ENCODE assay signal across 9 cellular contexts in genomic region chr7:2553831-2554581, GRCh38. TPM values are rescaled to one million over a fixed set of nuclear protein-coding genes. Genes with fewer than 3 reads are reported as not detected.
DNase-seq lines count a peak whose midpoint lies in the region; ATAC-seq, FAIRE-seq and TF ChIP-seq lines count a peak whose summit lies in the region.
"Had no signal": no experiment of that assay in that cellular context is flagged by ENCODE, and none has a peak within 500 bp of the region (broad histone marks: within the 10 kb centered on the region; RNA-seq: fewer than 3 reads in every experiment).

No MANE protein-coding gene starts in this region.

- no peak for DNase-seq in activated T-cell treated with anti-CD3 and anti-CD28 coated beads, Interleukin-2, amount 50 U/mL, for 24 hours
- no peak for DNase-seq in activated T-cell treated with anti-CD3 and anti-CD28 coated beads, Interleukin-2, amount 50 U/mL, for 1 hour
- no peak for DNase-seq in activated T-helper 2 cell treated with anti-CD3 and anti-CD28 coated beads, Interferon-gamma antibody, Interleukin-2, Interleukin-4, amounts not matched to agents 10 μg/mL and 5 μg/mL and 100 μg/mL, durations not matched to agents 14 hours and 24 hours and 36 hours (ENCODE audit: low spot score)
- DNase-seq in keratinocyte (ENCODE audit: low read depth, low spot score), result no peak
- no peak for DNase-seq in OCI-M1 (lab: John Stamatoyannopoulos, UW)
- no peak for DNase-seq in GM12891 (ENCODE audit: insufficient read length, low spot score)

- no peak for TF ChIP-seq POLR2A in GM12891 (IDR thresholded peaks at IDR 0.05; ENCODE audit: low read depth, low read length)

- peaks cover 45% of the 10 kb centered on the region for H3K36me3 Mint-ChIP-seq in activated T-cell treated with anti-CD3 and anti-CD28 coated beads, Interleukin-2, amount 50 U/mL, for 24 hours (ENCODE audit: low read depth)
- H3K36me3 Mint-ChIP-seq in activated T-helper 2 cell treated with anti-CD3 and anti-CD28 coated beads, Interferon-gamma antibody, Interleukin-2, Interleukin-4, amounts not matched to agents 10 μg/mL and 5 μg/mL and 100 μg/mL, durations not matched to agents 14 hours and 24 hours and 36 hours (ENCODE audit: low read depth), result peaks cover 34% of the 10 kb centered on the region

- H3K9ac ChIP-seq in keratinocyte (ENCODE audit: control insufficient read depth, extremely low read depth, insufficient read depth, low read length), result peak overlapping the region; percentile 92

- 92% methylated on average over 16 of the region's 16 CpGs for WGBS in thymus

- intact Hi-C loops in activated T-helper 2 cell treated with anti-CD3 and anti-CD28 coated beads, Interferon-gamma antibody, Interleukin-2, Interleukin-4, amounts not matched to agents 10 μg/mL and 5 μg/mL and 100 μg/mL, durations not matched to agents 14 hours and 24 hours and 36 hours (cut with micrococcal nuclease), result loop anchor here (2.0 kb wide), 3 partner anchors 23 to 77 kb away; partner anchors contain the start of gene GRIFIN

- peak overlapping the region; percentile 94 for H3K4me2 ChIP-seq in keratinocyte (ENCODE audit: control insufficient read depth, extremely low read depth, insufficient read depth, low read depth, low read length)

- no peak for ATAC-seq in GM18907 (IDR thresholded peaks at IDR 0.05; ENCODE audit: unreplicated experiment)

- no peak for TF ChIP-seq CTCF in keratinocyte (optimal IDR thresholded peaks at IDR 0.05 in 1 of 3, IDR thresholded peaks at IDR 0.05 in 1 of 3, conservative IDR thresholded peaks at IDR 0.05 in 1 of 3; ENCODE audit: extremely low read depth in 1 of 3, insufficient read depth in 2 of 3, low read length in 3 of 3)

- H4K20me1 ChIP-seq in keratinocyte (ENCODE audit: control insufficient read depth, extremely low read depth, insufficient read depth, low read length), result no peaks in the 10 kb centered on the region

- H3K4me3 ChIP-seq in keratinocyte (ENCODE audit: control insufficient read depth in 2 of 3, extremely low read depth in 1 of 3, insufficient read depth in 2 of 3, low read depth in 1 of 3, low read length in 3 of 3) (peak overlapping the region; percentile 59 to 69 (median 65)), thymus (ENCODE audit: low read length) (peak overlapping the region; percentile 86)

- no peaks in the 10 kb centered on the region for H3K27me3 ChIP-seq in keratinocyte (ENCODE audit: control insufficient read depth, extremely low read depth, insufficient read depth, low read length)
- H3K27me3 ChIP-seq in thymus (ENCODE audit: control insufficient read depth, insufficient read depth), result peaks cover 4% of the 10 kb centered on the region

- H3K79me2 ChIP-seq in keratinocyte (ENCODE audit: control insufficient read depth, insufficient read depth, low read length), result peaks cover 15% of the 10 kb centered on the region

- H3K4me1 Mint-ChIP-seq in activated T-cell treated with anti-CD3 and anti-CD28 coated beads, Interleukin-2, amount 50 U/mL, for 24 hours (ENCODE audit: low read depth), result peaks cover 40% of the 10 kb centered on the region
- peaks cover 24% of the 10 kb centered on the region for H3K4me1 Mint-ChIP-seq in activated T-helper 2 cell treated with anti-CD3 and anti-CD28 coated beads, Interferon-gamma antibody, Interleukin-2, Interleukin-4, amounts not matched to agents 10 μg/mL and 5 μg/mL and 100 μg/mL, durations not matched to agents 14 hours and 24 hours and 36 hours (ENCODE audit: low read depth)

- H2AFZ ChIP-seq in keratinocyte (ENCODE audit: control insufficient read depth, low read length), result peak overlapping the region; percentile 13

- H3K36me3 ChIP-seq in keratinocyte (ENCODE audit: control insufficient read depth in 2 of 2, extremely low read depth in 1 of 2, insufficient read depth in 2 of 2, low read length in 2 of 2), result peaks cover 3% of the 10 kb centered on the region in 2 experiments
- H3K36me3 ChIP-seq in thymus (ENCODE audit: control insufficient read depth, insufficient read depth), result peaks cover 11% of the 10 kb centered on the region

- H3K9me3 ChIP-seq in keratinocyte (ENCODE audit: control insufficient read depth, low read depth, low read length), result no peaks in the 10 kb centered on the region
- no peaks in the 10 kb centered on the region for H3K9me3 ChIP-seq in thymus (ENCODE audit: control insufficient read depth)

- peak overlapping the region; percentile 91 for H3K27ac Mint-ChIP-seq in activated T-cell treated with anti-CD3 and anti-CD28 coated beads, Interleukin-2, amount 50 U/mL, for 24 hours
- H3K27ac Mint-ChIP-seq in activated T-helper 2 cell treated with anti-CD3 and anti-CD28 coated beads, Interferon-gamma antibody, Interleukin-2, Interleukin-4, amounts not matched to agents 10 μg/mL and 5 μg/mL and 100 μg/mL, durations not matched to agents 14 hours and 24 hours and 36 hours, result peak overlapping the region; percentile 84

- H3K9me3 Mint-ChIP-seq in activated T-cell treated with anti-CD3 and anti-CD28 coated beads, Interleukin-2, amount 50 U/mL, for 24 hours, result no peaks in the 10 kb centered on the region
- no peaks in the 10 kb centered on the region for H3K9me3 Mint-ChIP-seq in activated T-helper 2 cell treated with anti-CD3 and anti-CD28 coated beads, Interferon-gamma antibody, Interleukin-2, Interleukin-4, amounts not matched to agents 10 μg/mL and 5 μg/mL and 100 μg/mL, durations not matched to agents 14 hours and 24 hours and 36 hours

- FAIRE-seq in keratinocyte (lab: Jason Lieb, UNC) (peak; percentile 39), GM12891 (lab: Jason Lieb, UNC) (no peak)
- FAIRE-seq: TTC549 had no signal

- peak overlapping the region; percentile 92 for H3K4me3 Mint-ChIP-seq in activated T-cell treated with anti-CD3 and anti-CD28 coated beads, Interleukin-2, amount 50 U/mL, for 24 hours
- H3K4me3 Mint-ChIP-seq in activated T-helper 2 cell treated with anti-CD3 and anti-CD28 coated beads, Interferon-gamma antibody, Interleukin-2, Interleukin-4, amounts not matched to agents 10 μg/mL and 5 μg/mL and 100 μg/mL, durations not matched to agents 14 hours and 24 hours and 36 hours (ENCODE audit: low read depth), result peak overlapping the region; percentile 89

- H3K4me1 ChIP-seq in keratinocyte (ENCODE audit: control insufficient read depth, extremely low read depth, insufficient read depth, low read length) (peaks cover 18% of the 10 kb centered on the region), thymus (ENCODE audit: control insufficient read depth, insufficient read depth, low read length) (peaks cover 13% of the 10 kb centered on the region)

- no peaks in the 10 kb centered on the region for H3K9me1 ChIP-seq in keratinocyte (ENCODE audit: control insufficient read depth, extremely low read depth, insufficient read depth, low read length)

- H3K27ac ChIP-seq in keratinocyte (ENCODE audit: control insufficient read depth, insufficient read depth, low read length), result peak overlapping the region; percentile 49
- H3K27ac ChIP-seq in thymus (ENCODE audit: low read depth), result no peak overlapping the region

- no peaks in the 10 kb centered on the region for H3K27me3 Mint-ChIP-seq in activated T-cell treated with anti-CD3 and anti-CD28 coated beads, Interleukin-2, amount 50 U/mL, for 24 hours
- H3K27me3 Mint-ChIP-seq in activated T-helper 2 cell treated with anti-CD3 and anti-CD28 coated beads, Interferon-gamma antibody, Interleukin-2, Interleukin-4, amounts not matched to agents 10 μg/mL and 5 μg/mL and 100 μg/mL, durations not matched to agents 14 hours and 24 hours and 36 hours (ENCODE audit: low read depth), result no peaks in the 10 kb centered on the region

- dilution Hi-C loops in keratinocyte (cut with MboI; ENCODE audit: extremely low pct_ligation_motif_present, low sequenced_read_pairs), result no loop called here

RNA-seq across cellular contexts. Expression of gene BRAT1, which starts 1.3 kb away (rescaled TPM):
- total RNA-seq in activated T-helper 2 cell treated with anti-CD3 and anti-CD28 coated beads, Interferon-gamma antibody, Interleukin-2, Interleukin-4, amounts not matched to agents 10 μg/mL and 5 μg/mL and 100 μg/mL, durations not matched to agents 14 hours and 24 hours and 36 hours, result 39.9 and 41.9 TPM in 2 replicates
- polyA plus RNA-seq in keratinocyte (6.4 to 12.6 TPM (median 10.0 TPM) in 3 replicates), thymus (40.8 TPM)
- 2.5 TPM for polyA plus RNA-seq in keratinocyte (2011; ENCODE audit: low read depth)
- polyA plus RNA-seq in keratinocyte (2011; cell fraction: cytosol; rRNA removed), result 4.4 and 12.9 TPM in 2 replicates
- polyA plus RNA-seq in keratinocyte (2011; cell fraction: nucleus; rRNA removed), result 22.6 and 32.9 TPM in 2 replicates
- 9.7 and 18.5 TPM in 2 replicates for polyA plus RNA-seq in keratinocyte (2012; ENCODE audit: low replicate concordance)
- 5.1 to 12.8 TPM (median 8.4 TPM) in 3 replicates for polyA minus RNA-seq in keratinocyte
- 29.2 TPM for polyA minus RNA-seq in keratinocyte (2011; cell fraction: cytosol; rRNA and poly(A)+ RNA removed)
- polyA minus RNA-seq in keratinocyte (2011; cell fraction: nucleus; rRNA and poly(A)+ RNA removed), result 18.2 and 19.3 TPM in 2 replicates
- 13.5 TPM for polyA plus RNA-seq in GM12891 (2012; ENCODE audit: low read depth, missing spikeins)

RNA-seq across cellular contexts. Expression of gene IQCE, which starts 4.8 kb away (rescaled TPM):
- 9.4 and 12.3 TPM in 2 replicates for total RNA-seq in activated T-helper 2 cell treated with anti-CD3 and anti-CD28 coated beads, Interferon-gamma antibody, Interleukin-2, Interleukin-4, amounts not matched to agents 10 μg/mL and 5 μg/mL and 100 μg/mL, durations not matched to agents 14 hours and 24 hours and 36 hours
- polyA plus RNA-seq in keratinocyte, result 4.7 to 9.1 TPM (median 5.2 TPM) in 3 replicates
- 6.6 TPM for polyA plus RNA-seq in keratinocyte (2011; ENCODE audit: low read depth)
- 6.5 and 10.3 TPM in 2 replicates for polyA plus RNA-seq in keratinocyte (2011; cell fraction: cytosol; rRNA removed)
- polyA plus RNA-seq in keratinocyte (2011; cell fraction: nucleus; rRNA removed), result 15.0 and 18.3 TPM in 2 replicates
- polyA plus RNA-seq in keratinocyte (2012; ENCODE audit: low replicate concordance), result 2.2 and 10.8 TPM in 2 replicates
- 8.2 to 16.2 TPM (median 8.6 TPM) in 3 replicates for polyA minus RNA-seq in keratinocyte
- 6.9 TPM for polyA minus RNA-seq in keratinocyte (2011; cell fraction: cytosol; rRNA and poly(A)+ RNA removed)
- polyA minus RNA-seq in keratinocyte (2011; cell fraction: nucleus; rRNA and poly(A)+ RNA removed), result 6.0 and 9.8 TPM in 2 replicates
- 3.8 TPM for polyA plus RNA-seq in thymus
- 2.6 TPM for polyA plus RNA-seq in GM12891 (2012; ENCODE audit: low read depth, missing spikeins)

RNA-seq across cellular contexts. Expression of gene LFNG, which starts 34.4 kb away (rescaled TPM):
- 41.0 and 45.6 TPM in 2 replicates for total RNA-seq in activated T-helper 2 cell treated with anti-CD3 and anti-CD28 coated beads, Interferon-gamma antibody, Interleukin-2, Interleukin-4, amounts not matched to agents 10 μg/mL and 5 μg/mL and 100 μg/mL, durations not matched to agents 14 hours and 24 hours and 36 hours
- 17.7 to 21.1 TPM (median 20.8 TPM) in 3 replicates for polyA plus RNA-seq in keratinocyte
- polyA plus RNA-seq in keratinocyte (2011; ENCODE audit: low read depth), result 2.1 TPM
- 7.5 and 18.4 TPM in 2 replicates for polyA plus RNA-seq in keratinocyte (2011; cell fraction: cytosol; rRNA removed)
- polyA plus RNA-seq in keratinocyte (2011; cell fraction: nucleus; rRNA removed), result 24.0 and 32.4 TPM in 2 replicates
- 9.3 and 26.0 TPM in 2 replicates for polyA plus RNA-seq in keratinocyte (2012; ENCODE audit: low replicate concordance)
- polyA minus RNA-seq in keratinocyte, result 13.9 to 24.5 TPM (median 14.2 TPM) in 3 replicates
- 40.9 TPM for polyA minus RNA-seq in keratinocyte (2011; cell fraction: cytosol; rRNA and poly(A)+ RNA removed)
- polyA minus RNA-seq in keratinocyte (2011; cell fraction: nucleus; rRNA and poly(A)+ RNA removed), result 27.8 and 29.3 TPM in 2 replicates
- polyA plus RNA-seq in thymus, result 13.6 TPM
- polyA plus RNA-seq in GM12891 (2012; ENCODE audit: low read depth, missing spikeins), result 0.04 TPM
